8 cellular contexts compared by ENCODE assay signal in the genomic region with DNA sequence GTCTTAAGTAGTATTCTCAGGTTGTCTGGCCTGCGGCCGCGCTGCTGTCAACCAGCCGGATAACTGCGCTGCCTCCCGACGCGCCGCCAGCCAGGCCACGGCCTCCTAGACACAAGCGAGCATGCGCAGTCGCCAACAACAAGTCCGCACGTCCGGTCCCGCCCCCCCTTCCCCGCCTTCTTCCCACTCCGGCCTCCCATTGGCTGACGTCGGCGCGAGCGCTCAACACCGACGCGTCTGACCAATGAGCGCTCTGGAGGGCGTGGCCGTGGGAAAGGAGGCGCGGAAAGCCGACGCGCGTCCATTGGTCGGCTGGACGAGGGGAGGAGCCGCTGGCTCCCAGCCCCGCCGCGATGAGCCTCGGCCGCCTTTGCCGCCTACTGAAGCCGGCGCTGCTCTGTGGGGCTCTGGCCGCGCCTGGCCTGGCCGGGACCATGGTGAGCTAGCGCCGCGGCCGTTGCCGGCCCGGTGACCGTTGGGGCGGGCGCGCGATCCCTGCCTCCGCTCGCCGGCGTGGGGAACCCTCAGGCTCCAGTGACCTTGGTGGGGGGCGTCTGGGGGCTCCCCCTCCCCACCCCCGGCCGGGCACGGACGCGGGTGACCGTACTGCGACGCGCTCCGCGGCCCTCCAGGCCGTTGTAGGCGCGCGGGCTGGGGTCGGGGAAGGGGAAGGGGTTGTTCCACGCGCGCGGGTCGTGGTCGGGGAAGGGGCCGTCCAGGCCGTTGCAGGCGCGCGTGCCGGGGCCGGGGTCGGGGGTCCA. TPM values are rescaled to one million over a fixed set of nuclear protein-coding genes. Genes with fewer than 3 reads are reported as not detected.
DNase-seq lines count a peak whose midpoint lies in the region; ATAC-seq and TF ChIP-seq lines count a peak whose summit lies in the region.

A gene with protein sequence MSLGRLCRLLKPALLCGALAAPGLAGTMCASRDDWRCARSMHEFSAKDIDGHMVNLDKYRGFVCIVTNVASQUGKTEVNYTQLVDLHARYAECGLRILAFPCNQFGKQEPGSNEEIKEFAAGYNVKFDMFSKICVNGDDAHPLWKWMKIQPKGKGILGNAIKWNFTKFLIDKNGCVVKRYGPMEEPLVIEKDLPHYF (plus strand): TSS at position 304 of the 761 bp plus-strand sequence. CDS start 50 bp downstream, at position 354.

- peak; percentile 76 for ATAC-seq in GM19351 (IDR thresholded peaks at IDR 0.05; ENCODE audit: unreplicated experiment)
- ATAC-seq in HG03521 (IDR thresholded peaks at IDR 0.05; ENCODE audit: unreplicated experiment), result peak; percentile 68
- ATAC-seq in left lung, result peak; percentile 79

- peak within 1 kb of the TSS; percentile 93 for H3K27ac Mint-ChIP-seq in dendritic cell treated with granulocyte-macrophage colony-stimulating factor and Interleukin-4, amounts not matched to agents 40 ng/mL and 50 ng/mL, for 4 days

- no peaks in the 10 kb centered on the region for H3K27me3 ChIP-seq in BLaER1 treated with 17β-estradiol and CSF1 and Interleukin-3, amounts not matched to agents 10 nM and 100 nM
- no peaks in the 10 kb centered on the region for H3K27me3 ChIP-seq in left lung

- H3K4me1 Mint-ChIP-seq in dendritic cell treated with granulocyte-macrophage colony-stimulating factor and Interleukin-4, amounts not matched to agents 40 ng/mL and 50 ng/mL, for 4 days (ENCODE audit: low read depth), result peaks cover 60% of the 10 kb centered on the region

- peaks cover 39 to 50% (median 42%) of the 10 kb centered on the region in 11 experiments for H4K20me1 ChIP-seq in BLaER1 treated with 17β-estradiol and CSF1 and Interleukin-3, amounts not matched to agents 10 nM and 100 nM

- intact Hi-C loops in dendritic cell treated with granulocyte-macrophage colony-stimulating factor and Interleukin-4, amounts not matched to agents 40 ng/mL and 50 ng/mL, for 4 days (cut with micrococcal nuclease), result loop anchor here (5.0 kb wide), 1 partner anchor 37 kb away; the partner anchor contains the start of gene ARHGAP45
- intact Hi-C loops in left lung (cut with DNase I), result no loop called here

- DNase-seq in NCI-H748 treated with DMSO at 0.1 percent for 48 hours (lab: John Stamatoyannopoulos, UW) (peak; percentile 82), left lung (peak; percentile 97 to 99)
- peak; percentile 89 to 98 for DNase-seq in activated CD4-positive, alpha-beta T cell treated with anti-CD3 and anti-CD28 coated beads, Interleukin-2, amount 50 U/mL, for 24 hours (ENCODE audit: low read depth in 1 of 2, low spot score in 1 of 2)
- DNase-seq in stimulated activated CD4-positive, alpha-beta T cell treated with anti-CD3 and anti-CD28 coated beads, Interleukin-2, amount 100 ng/mL, for 48 hours, result peak; percentile 97

- H3K4me3 Mint-ChIP-seq in dendritic cell treated with granulocyte-macrophage colony-stimulating factor and Interleukin-4, amounts not matched to agents 40 ng/mL and 50 ng/mL, for 4 days, result peak within 1 kb of the TSS; percentile 80

- peak within 1 kb of the TSS; percentile 88 to 98 (median 92) for H3K4me2 ChIP-seq in BLaER1 treated with 17β-estradiol and CSF1 and Interleukin-3, amounts not matched to agents 10 nM and 100 nM

- no peaks in the 10 kb centered on the region for H3K27me3 Mint-ChIP-seq in dendritic cell treated with granulocyte-macrophage colony-stimulating factor and Interleukin-4, amounts not matched to agents 40 ng/mL and 50 ng/mL, for 4 days

- H3K4me1 ChIP-seq in BLaER1 treated with 17β-estradiol and CSF1 and Interleukin-3, amounts not matched to agents 10 nM and 100 nM, result peaks cover 67 to 78% (median 72%) of the 10 kb centered on the region in 10 experiments
- peaks cover 45 to 90% of the 10 kb centered on the region in 2 donors for H3K4me1 ChIP-seq in left lung

- H3K36me3 Mint-ChIP-seq in dendritic cell treated with granulocyte-macrophage colony-stimulating factor and Interleukin-4, amounts not matched to agents 40 ng/mL and 50 ng/mL, for 4 days (ENCODE audit: low read depth), result peaks cover 43% of the 10 kb centered on the region

- peak within 1 kb of the TSS; percentile 95 to 100 (median 99) for H3K9ac ChIP-seq in BLaER1 treated with 17β-estradiol and CSF1 and Interleukin-3, amounts not matched to agents 10 nM and 100 nM

- peaks cover 7% of the 10 kb centered on the region for H3K9me3 Mint-ChIP-seq in dendritic cell treated with granulocyte-macrophage colony-stimulating factor and Interleukin-4, amounts not matched to agents 40 ng/mL and 50 ng/mL, for 4 days

- no peak for TF ChIP-seq CTCF in left lung (IDR thresholded peaks at IDR 0.05)

- peaks cover 25 to 40% (median 28%) of the 10 kb centered on the region in 11 experiments for H3K36me3 ChIP-seq in BLaER1 treated with 17β-estradiol and CSF1 and Interleukin-3, amounts not matched to agents 10 nM and 100 nM
- peaks cover 0 to 31% of the 10 kb centered on the region in 2 donors for H3K36me3 ChIP-seq in left lung

- H3K9me3 ChIP-seq in BLaER1 treated with 17β-estradiol and CSF1 and Interleukin-3, amounts not matched to agents 10 nM and 100 nM (replicated peaks in 1 of 11), result peaks cover 0 to 22% (median 9%) of the 10 kb centered on the region in 11 experiments; a peak in 14 of 22 replicates
- H3K9me3 ChIP-seq in left lung, result peaks cover 0 to 1% of the 10 kb centered on the region in 2 donors

- H3K4me3 ChIP-seq in BLaER1 treated with 17β-estradiol and CSF1 and Interleukin-3, amounts not matched to agents 10 nM and 100 nM, result peak within 1 kb of the TSS; percentile 76 to 97 (median 92)
- peak within 1 kb of the TSS; percentile 62 to 71 for H3K4me3 ChIP-seq in left lung

- H3K27ac ChIP-seq in BLaER1 treated with 17β-estradiol and CSF1 and Interleukin-3, amounts not matched to agents 10 nM and 100 nM, result peak within 1 kb of the TSS; percentile 89 to 100 (median 99)
- H3K27ac ChIP-seq in left lung, result peak within 1 kb of the TSS; percentile 95 to 97

RNA-seq across cellular contexts. Expression of the gene that starts here (rescaled TPM):
- 100 to 1,000 TPM; 266 to 365 TPM for total RNA-seq in left lung

Comparison
In these comparisons a context has a peak if more than half of its experiments do, and no peak if none do; other contexts are left out.
1. Peak in every context shown above with its lines: DNase-seq, ATAC-seq, H3K4me3 ChIP-seq and H3K27ac ChIP-seq.